In genomic region chr1:159804924-159805323, GRCh38 we compare ENCODE assay signal across 27 cellular contexts. TPM values are rescaled to one million over a fixed set of nuclear protein-coding genes. Genes with fewer than 3 reads are reported as not detected.
DNase-seq lines count a peak whose midpoint lies in the region; ATAC-seq and TF ChIP-seq lines count a peak whose summit lies in the region.
"Had no signal": no experiment of that assay in that cellular context is flagged by ENCODE, and none has a peak within 500 bp of the region (broad histone marks: within the 10 kb centered on the region; RNA-seq: fewer than 3 reads in every experiment).

No MANE protein-coding gene starts in this region.

- H3K4me1 ChIP-seq in SK-N-SH (ENCODE audit: control insufficient read depth in 1 of 2, insufficient read depth in 2 of 2, low read depth in 1 of 2, low read length in 1 of 2) (no peaks in the 10 kb centered on the region; a peak in 1 of 4 replicates), adrenal gland (replicated peaks in 1 of 2) (peaks cover 13 to 20% of the 10 kb centered on the region in 2 donors), foreskin keratinocyte (peaks cover 6% of the 10 kb centered on the region), uterus (no peaks in the 10 kb centered on the region)

- no peak for TF ChIP-seq RAD21 in SK-N-SH (IDR thresholded peaks at IDR 0.05; ENCODE audit: low read length)

- ATAC-seq in SK-N-SH treated with all-trans-retinoic acid at 6 μM for 48 hours (no peak; the same call in 2 of the 3 replicates), foreskin keratinocyte (peak; percentile 78), HG03342 (IDR thresholded peaks at IDR 0.05; ENCODE audit: unreplicated experiment) (no peak)
- ATAC-seq: GM12878, WTC11 had no signal

- WGBS in SK-N-SH (ENCODE audit: low lambda C conversion rate), result 6% methylated on average over 2 of the region's 2 CpGs
- WGBS in adrenal gland, 4 donors, result 15 to 25% (median 20%) methylated on average over 2 of the region's 2 CpGs

- intact Hi-C loops in adrenal gland (cut with DNase I), result no loop called here
- intact Hi-C loops in uterus (cut with DNase I; ENCODE audit: low total_unique reads), result loop anchor here (10.0 kb wide), 1 partner anchor 80 kb away; no protein-coding TSS in a partner anchor

- H3K9ac ChIP-seq in SK-N-SH, result no peak overlapping the region

- H3K36me3 ChIP-seq in SK-N-SH (replicated peaks in 1 of 2; ENCODE audit: control insufficient read depth in 1 of 2, insufficient read depth in 2 of 2, low read length in 1 of 2) (no peaks in the 10 kb centered on the region), adrenal gland (replicated peaks in 1 of 2) (no peaks in the 10 kb centered on the region), uterus (no peaks in the 10 kb centered on the region)
- H3K36me3 ChIP-seq: brain microvascular endothelial cell, thoracic aorta had no signal

- no peak overlapping the region for H3K4me3 ChIP-seq in SK-N-SH (ENCODE audit: low read depth in 2 of 2, low read length in 1 of 2)
- no peak overlapping the region for H3K4me3 ChIP-seq in adrenal gland
- H3K4me3 ChIP-seq in uterus, result no peak overlapping the region
- H3K4me3 ChIP-seq: GM12878, lung, smooth muscle cell, thoracic aorta had no signal

- TF ChIP-seq EP300 in SK-N-SH (IDR thresholded peaks at IDR 0.05; ENCODE audit: borderline replicate concordance in 1 of 2, low read depth in 1 of 2, low read length in 1 of 2), result 0 out of 4 replicates have a peak, but pooled peaks of 1 of the 2 experiments have one; percentile 10

- H3F3A ChIP-seq in SK-N-SH (replicated peaks; ENCODE audit: insufficient read depth), result no peaks in the 10 kb centered on the region

- H3K27ac ChIP-seq in SK-N-SH (ENCODE audit: low read depth in 2 of 2, low read length in 1 of 2) (no peak overlapping the region), adrenal gland (peak overlapping the region in 4 of 5 donors; percentile 62 to 82 (median 72)), foreskin keratinocyte (no peak overlapping the region), uterus (no peak overlapping the region)
- H3K27ac ChIP-seq: 22Rv1, brain microvascular endothelial cell, thoracic aorta had no signal

- no peaks in the 10 kb centered on the region for H3K9me2 ChIP-seq in SK-N-SH

- CTCF ChIA-PET in SK-N-SH (lab: Yijun Ruan, JAX), result interaction anchor here (1.0 to 23.5 kb wide), 4 partner anchors 24 to 202 kb away, joined by 4 to 533 read pairs (median 22); partner anchors contain the start of gene DUSP23

- no peak overlapping the region for H2AFZ ChIP-seq in SK-N-SH (ENCODE audit: low read depth)

- no peak overlapping the region for H3K4me2 ChIP-seq in SK-N-SH
- H3K4me2 ChIP-seq: smooth muscle cell had no signal

- DNase-seq in SK-N-SH (no peak), adrenal gland (peak; percentile 61 to 86 (median 73)), foreskin keratinocyte (peak in 1 of 2 donors; percentile 57), AML-193 (lab: John Stamatoyannopoulos, UW) (no peak), uterus (no peak), cerebellar cortex (ENCODE audit: low spot score) (no peak)
- DNase-seq: activated CD4-positive, alpha-beta T cell treated with anti-CD3 and anti-CD28 coated beads, Interleukin-2, amount 50 U/mL, for 4 hours; activated CD8-positive, alpha-beta memory T cell treated with anti-CD3 and anti-CD28 coated beads, Interleukin-2, amount 50 U/mL, for 4 hours; activated naive CD8-positive, alpha-beta T cell treated with anti-CD3 and anti-CD28 coated beads, Interleukin-2, amount 10 ng/mL, durations not matched to agents 7 days and 5 days; brain microvascular endothelial cell; cortex of kidney; hypothalamus; kidney; NCI-H1417; NCI-H510A; RPMI8226; stimulated activated naive CD4-positive, alpha-beta T cell had no signal

- H3K27me3 ChIP-seq in SK-N-SH (ENCODE audit: insufficient read depth) (no peaks in the 10 kb centered on the region), adrenal gland (no peaks in the 10 kb centered on the region), foreskin keratinocyte (peaks cover 3% of the 10 kb centered on the region), uterus (no peaks in the 10 kb centered on the region)
- H3K27me3 ChIP-seq: brain microvascular endothelial cell had no signal

- TF ChIP-seq CTCF in SK-N-SH (IDR thresholded peaks at IDR 0.05) (no peak), adrenal gland (IDR thresholded peaks at IDR 0.05) (no peak), foreskin keratinocyte (conservative IDR thresholded peaks at IDR 0.05) (no peak), uterus (IDR thresholded peaks at IDR 0.05) (no peak)

- no peaks in the 10 kb centered on the region for H3K9me3 ChIP-seq in SK-N-SH
- no peaks in the 10 kb centered on the region for H3K9me3 ChIP-seq in adrenal gland (replicated peaks in 1 of 3)
- no peaks in the 10 kb centered on the region for H3K9me3 ChIP-seq in uterus
- H3K9me3 ChIP-seq: thoracic aorta had no signal

- no peaks in the 10 kb centered on the region for H4K20me1 ChIP-seq in SK-N-SH (ENCODE audit: insufficient read depth)

- H3K79me2 ChIP-seq in SK-N-SH (ENCODE audit: insufficient read depth), result no peaks in the 10 kb centered on the region

- TF ChIP-seq POLR2A in adrenal gland (IDR thresholded peaks at IDR 0.05) (no peak), uterus (IDR thresholded peaks at IDR 0.05) (no peak)

- POLR2A ChIA-PET in SK-N-SH (lab: Yijun Ruan, JAX), result no interaction called here

TF ChIP-seq in SK-N-SH, 30 proteins besides CTCF, POLR2A, EP300 and RAD21 (continues in another document):
- TF ChIP-seq USF2 (IDR thresholded peaks at IDR 0.05; ENCODE audit: borderline replicate concordance, low read depth, low read length), result no peak
- no peak for TF ChIP-seq CHD2 (IDR thresholded peaks at IDR 0.05; ENCODE audit: low read length, partially characterized antibody)

TF ChIP-seq in SK-N-SH treated with all-trans-retinoic acid at 6 μM for 48 hours, 23 proteins besides CTCF, POLR2A, EP300 and RAD21 (continues in another document):
- TF ChIP-seq CREB5 (CRISPR knock-in tag; IDR thresholded peaks at IDR 0.05; ENCODE audit: low read depth) (no peak), TCF4 (CRISPR knock-in tag; IDR thresholded peaks at IDR 0.05; ENCODE audit: borderline replicate concordance) (no peak), PPARA (CRISPR knock-in tag; IDR thresholded peaks at IDR 0.05; ENCODE audit: borderline replicate concordance) (no peak), ZC3H10 (CRISPR knock-in tag; IDR thresholded peaks at IDR 0.05) (no peak), ZNF70 (CRISPR knock-in tag; IDR thresholded peaks at IDR 0.05) (no peak), TOX (CRISPR knock-in tag; IDR thresholded peaks at IDR 0.05; ENCODE audit: borderline replicate concordance) (no peak)

RNA-seq across cellular contexts. Expression of gene FCRL6, which starts 2.8 kb away (rescaled TPM):
- polyA plus RNA-seq in SK-N-SH (2012; rRNA removed) (not detected in 2 replicates), adrenal gland (under 1 TPM; 0.24 to 0.37 (median 0.26) TPM), foreskin keratinocyte (not detected in 2 replicates)
- not detected in 2 replicates for polyA plus RNA-seq in SK-N-SH (2012; cell fraction: cytosol; rRNA removed)
- 0.05 TPM in 2 replicates for polyA plus RNA-seq in SK-N-SH (2012; cell fraction: nucleus; rRNA removed)
- total RNA-seq in adrenal gland (1 to 10 TPM in 3 of 8 donors, under 1 TPM in 2, not detected in 3; 0.28 to 2.2 (median 1.1) TPM), foreskin keratinocyte (not detected in 2 replicates), uterus (1 to 10 TPM in 1 of 4 donors, under 1 TPM in 1, not detected in 2; 0.21 to 1.1 TPM)
- total RNA-seq: activated T-helper 2 cell treated with anti-CD3 and anti-CD28 coated beads, Interferon-gamma antibody, Interleukin-2, Interleukin-4, amounts not matched to agents 10 μg/mL and 5 μg/mL and 100 μg/mL, durations not matched to agents 14 hours and 24 hours and 36 hours; frontal cortex; smooth muscle cell; thoracic aorta; WTC11 had no signal
- polyA plus RNA-seq: smooth muscle cell had no signal

RNA-seq across cellular contexts. Expression of gene SLAMF8, which starts 21.7 kb away (rescaled TPM):
- polyA plus RNA-seq in SK-N-SH (2012; rRNA removed) (not detected in 2 replicates), adrenal gland (10 to 100 TPM in 1 of 3 donors, 1 to 10 TPM in 2; 6.4 to 24.2 (median 6.5) TPM), foreskin keratinocyte (not detected in 2 replicates)
- not detected in 2 replicates for polyA plus RNA-seq in SK-N-SH (2012; cell fraction: cytosol; rRNA removed)
- 0.07 and 0.10 TPM in 2 replicates for polyA plus RNA-seq in SK-N-SH (2012; cell fraction: nucleus; rRNA removed)
- total RNA-seq in adrenal gland (10 to 100 TPM in 4 of 8 donors, 1 to 10 TPM in 3, under 1 TPM in 1; 0.91 to 20.4 (median 12.8) TPM), foreskin keratinocyte (not detected in 2 replicates), uterus (1 to 10 TPM in 2 of 4 donors, under 1 TPM in 1, not detected in 1; 0.28 to 3.2 (median 1.1) TPM)
- total RNA-seq: frontal cortex, WTC11 had no signal

RNA-seq across cellular contexts. Expression of gene DUSP23, which starts 24.2 kb away (rescaled TPM):
- polyA plus RNA-seq in SK-N-SH (2012; rRNA removed) (41.2 and 44.3 TPM in 2 replicates), adrenal gland (100 to 1,000 TPM in 1 of 3 donors, 10 to 100 TPM in 2; 28.3 to 217 (median 75.8) TPM), foreskin keratinocyte (56.7 and 59.7 TPM in 2 replicates)
- 27.1 and 35.7 TPM in 2 replicates for polyA plus RNA-seq in SK-N-SH (2012; cell fraction: cytosol; rRNA removed)
- polyA plus RNA-seq in SK-N-SH (2012; cell fraction: nucleus; rRNA removed), result 18.3 and 33.7 TPM in 2 replicates
- total RNA-seq in adrenal gland (100 to 1,000 TPM in 6 of 8 donors, 10 to 100 TPM in 2; 61.5 to 260 (median 142) TPM), foreskin keratinocyte (44.4 and 44.5 TPM in 2 replicates), uterus (100 to 1,000 TPM in 1 of 4 donors, 10 to 100 TPM in 3; 15.6 to 121 (median 50.8) TPM)

RNA-seq across cellular contexts. Expression of gene VSIG8, which starts 57.5 kb away (rescaled TPM):
- not detected in 2 replicates for polyA plus RNA-seq in SK-N-SH (2012; rRNA removed)
- polyA plus RNA-seq in SK-N-SH (2012; cell fraction: cytosol; rRNA removed), result 0.03 and 0.08 TPM in 2 replicates
- polyA plus RNA-seq in SK-N-SH (2012; cell fraction: nucleus; rRNA removed), result 0.19 and 0.27 TPM in 2 replicates
- total RNA-seq in adrenal gland, result under 1 TPM in 1 of 8 donors, not detected in 7; 0.14 TPM
- polyA plus RNA-seq in adrenal gland, result under 1 TPM in 2 of 3 donors, not detected in 1; 0.20 to 0.80 TPM
- 0.07 and 0.14 TPM in 2 replicates for total RNA-seq in foreskin keratinocyte
- polyA plus RNA-seq in foreskin keratinocyte, result 0.11 and 0.18 TPM in 2 replicates
- total RNA-seq in uterus, result under 1 TPM in 1 of 4 donors, not detected in 3; 0.37 TPM
- total RNA-seq: activated naive CD8-positive, alpha-beta T cell treated with anti-CD3 and anti-CD28 coated beads, Interleukin-2, amount 10 ng/mL, durations not matched to agents 7 days and 5 days; activated T-helper 2 cell treated with anti-CD3 and anti-CD28 coated beads, Interferon-gamma antibody, Interleukin-2, Interleukin-4, amounts not matched to agents 10 μg/mL and 5 μg/mL and 100 μg/mL, durations not matched to agents 14 hours and 24 hours and 36 hours; frontal cortex; GM12878; kidney; smooth muscle cell; thoracic aorta; WTC11 had no signal
- polyA plus RNA-seq: GM12878 had no signal

Comparison
In these comparisons a context has a peak if more than half of its experiments do, and no peak if none do; other contexts are left out.
1. DNase-seq: peak in adrenal gland (7 of 7); none in SK-N-SH (single experiment), AML-193 (0 of 2), uterus (0 of 2) and cerebellar cortex (single experiment).
2. H3K27ac ChIP-seq: peak in adrenal gland (4 of 5); none in SK-N-SH (0 of 2), foreskin keratinocyte (single experiment) and uterus (0 of 2).